Comparison of ENCODE assay signal across 1 cellular context in the genomic region with DNA sequence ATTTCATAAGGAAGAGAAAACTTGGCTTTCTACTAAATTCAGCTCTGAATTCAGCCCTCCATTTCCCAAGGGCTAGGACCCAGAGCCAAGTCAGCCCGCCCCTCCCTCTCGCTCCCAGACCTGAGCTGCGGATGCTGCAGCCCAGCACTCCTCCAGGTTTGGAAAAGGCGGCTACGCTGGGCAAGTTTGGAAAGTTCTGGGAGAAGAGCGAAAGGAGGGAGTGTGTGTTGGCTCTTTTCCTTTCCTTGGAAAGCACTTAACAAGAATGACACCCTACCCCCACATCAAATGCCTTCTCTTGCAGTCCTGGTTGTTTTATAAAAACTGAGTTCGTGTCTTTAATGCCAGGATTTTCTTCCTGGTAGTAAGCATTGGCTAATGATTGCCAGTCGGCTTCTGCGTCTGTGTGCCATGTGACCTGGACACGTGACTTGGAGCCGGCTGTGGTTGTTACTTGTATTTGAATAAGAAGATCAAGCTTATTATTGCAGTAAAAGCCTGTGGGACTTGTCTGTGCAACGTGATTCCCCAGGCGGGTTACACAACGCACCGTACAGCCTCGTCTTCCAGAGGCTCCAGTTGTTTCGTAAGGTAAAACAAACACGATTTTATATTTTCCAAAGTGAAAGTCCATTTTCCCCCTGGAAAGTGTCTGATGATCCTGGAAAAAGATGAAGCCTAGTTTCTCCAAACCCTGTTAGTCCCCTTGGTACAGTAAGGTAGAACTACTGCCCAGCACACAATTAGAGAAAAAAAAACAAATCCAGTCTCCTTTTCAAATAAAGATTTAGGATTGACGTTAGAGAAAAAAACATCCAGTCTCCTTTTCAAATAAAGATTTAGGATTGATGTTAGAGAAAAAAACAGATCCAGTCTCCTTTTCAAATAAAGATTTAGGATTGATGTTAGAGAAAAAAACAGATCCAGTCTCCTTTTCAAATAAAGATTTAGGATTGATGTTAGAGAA.
A peak's percentile ranks its signal among the peaks of the same experiment; 100 is the strongest.
TF ChIP-seq lines count a peak whose summit lies in the region.

No MANE protein-coding gene starts in this region.

TF ChIP-seq in HepG2, 621 proteins besides CTCF, POLR2A, EP300 and RAD21 (continued from another document and continues in another):
- TF ChIP-seq, protein P1, sequence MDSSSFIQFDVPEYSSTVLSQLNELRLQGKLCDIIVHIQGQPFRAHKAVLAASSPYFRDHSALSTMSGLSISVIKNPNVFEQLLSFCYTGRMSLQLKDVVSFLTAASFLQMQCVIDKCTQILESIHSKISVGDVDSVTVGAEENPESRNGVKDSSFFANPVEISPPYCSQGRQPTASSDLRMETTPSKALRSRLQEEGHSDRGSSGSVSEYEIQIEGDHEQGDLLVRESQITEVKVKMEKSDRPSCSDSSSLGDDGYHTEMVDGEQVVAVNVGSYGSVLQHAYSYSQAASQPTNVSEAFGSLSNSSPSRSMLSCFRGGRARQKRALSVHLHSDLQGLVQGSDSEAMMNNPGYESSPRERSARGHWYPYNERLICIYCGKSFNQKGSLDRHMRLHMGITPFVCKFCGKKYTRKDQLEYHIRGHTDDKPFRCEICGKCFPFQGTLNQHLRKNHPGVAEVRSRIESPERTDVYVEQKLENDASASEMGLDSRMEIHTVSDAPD (CRISPR knock-in tag; IDR thresholded peaks at IDR 0.05) = 0 out of 2 replicates have a peak, but pooled peaks have one; percentile 30
- TF ChIP-seq, protein P2, sequence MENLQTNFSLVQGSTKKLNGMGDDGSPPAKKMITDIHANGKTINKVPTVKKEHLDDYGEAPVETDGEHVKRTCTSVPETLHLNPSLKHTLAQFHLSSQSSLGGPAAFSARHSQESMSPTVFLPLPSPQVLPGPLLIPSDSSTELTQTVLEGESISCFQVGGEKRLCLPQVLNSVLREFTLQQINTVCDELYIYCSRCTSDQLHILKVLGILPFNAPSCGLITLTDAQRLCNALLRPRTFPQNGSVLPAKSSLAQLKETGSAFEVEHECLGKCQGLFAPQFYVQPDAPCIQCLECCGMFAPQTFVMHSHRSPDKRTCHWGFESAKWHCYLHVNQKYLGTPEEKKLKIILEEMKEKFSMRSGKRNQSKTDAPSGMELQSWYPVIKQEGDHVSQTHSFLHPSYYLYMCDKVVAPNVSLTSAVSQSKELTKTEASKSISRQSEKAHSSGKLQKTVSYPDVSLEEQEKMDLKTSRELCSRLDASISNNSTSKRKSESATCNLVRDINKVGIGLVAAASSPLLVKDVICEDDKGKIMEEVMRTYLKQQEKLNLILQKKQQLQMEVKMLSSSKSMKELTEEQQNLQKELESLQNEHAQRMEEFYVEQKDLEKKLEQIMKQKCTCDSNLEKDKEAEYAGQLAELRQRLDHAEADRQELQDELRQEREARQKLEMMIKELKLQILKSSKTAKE (CRISPR knock-in tag; IDR thresholded peaks at IDR 0.05; ENCODE audit: borderline replicate concordance) = no peak
- TF ChIP-seq, protein P3, sequence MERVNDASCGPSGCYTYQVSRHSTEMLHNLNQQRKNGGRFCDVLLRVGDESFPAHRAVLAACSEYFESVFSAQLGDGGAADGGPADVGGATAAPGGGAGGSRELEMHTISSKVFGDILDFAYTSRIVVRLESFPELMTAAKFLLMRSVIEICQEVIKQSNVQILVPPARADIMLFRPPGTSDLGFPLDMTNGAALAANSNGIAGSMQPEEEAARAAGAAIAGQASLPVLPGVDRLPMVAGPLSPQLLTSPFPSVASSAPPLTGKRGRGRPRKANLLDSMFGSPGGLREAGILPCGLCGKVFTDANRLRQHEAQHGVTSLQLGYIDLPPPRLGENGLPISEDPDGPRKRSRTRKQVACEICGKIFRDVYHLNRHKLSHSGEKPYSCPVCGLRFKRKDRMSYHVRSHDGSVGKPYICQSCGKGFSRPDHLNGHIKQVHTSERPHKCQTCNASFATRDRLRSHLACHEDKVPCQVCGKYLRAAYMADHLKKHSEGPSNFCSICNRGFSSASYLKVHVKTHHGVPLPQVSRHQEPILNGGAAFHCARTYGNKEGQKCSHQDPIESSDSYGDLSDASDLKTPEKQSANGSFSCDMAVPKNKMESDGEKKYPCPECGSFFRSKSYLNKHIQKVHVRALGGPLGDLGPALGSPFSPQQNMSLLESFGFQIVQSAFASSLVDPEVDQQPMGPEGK (CRISPR knock-in tag; IDR thresholded peaks at IDR 0.05) = no peak; the same call in none of the 2 replicates
- TF ChIP-seq KLF11 (CRISPR knock-in tag; IDR thresholded peaks at IDR 0.05) (no peak), SMARCE1 (IDR thresholded peaks at IDR 0.05; ENCODE audit: borderline replicate concordance) (no peak), ZNF20 (CRISPR knock-in tag; IDR thresholded peaks at IDR 0.05) (no peak), ZNF543 (CRISPR knock-in tag; IDR thresholded peaks at IDR 0.05) (peak; percentile 26; the same call in 1 of the 2 replicates), SAFB2 (CRISPR knock-in tag; IDR thresholded peaks at IDR 0.05; ENCODE audit: borderline replicate concordance, low read depth) (no peak), SIX1 (CRISPR knock-in tag; IDR thresholded peaks at IDR 0.05; ENCODE audit: borderline replicate concordance) (0 out of 2 replicates have a peak, but pooled peaks have one; percentile 44), ZFP90 (CRISPR knock-in tag; IDR thresholded peaks at IDR 0.05; ENCODE audit: borderline replicate concordance) (peak; percentile 39; the same call in 1 of the 2 replicates), FOSL2 (CRISPR knock-in tag; IDR thresholded peaks at IDR 0.05) (peak; percentile 70), HCFC1 (IDR thresholded peaks at IDR 0.05; ENCODE audit: low read depth, low read length) (no peak), ZNF235 (CRISPR knock-in tag; IDR thresholded peaks at IDR 0.05; ENCODE audit: borderline replicate concordance) (no peak), MAFG (CRISPR knock-in tag; IDR thresholded peaks at IDR 0.05) (no peak), FOXK2 (IDR thresholded peaks at IDR 0.05) (0 out of 2 replicates have a peak, but pooled peaks have one; percentile 11), ZBTB7A (CRISPR knock-in tag; IDR thresholded peaks at IDR 0.05) (no peak), JUND (CRISPR knock-in tag; IDR thresholded peaks at IDR 0.05) (no peak), TBX3 (IDR thresholded peaks at IDR 0.05; ENCODE audit: borderline replicate concordance) (no peak), SKI (IDR thresholded peaks at IDR 0.05; ENCODE audit: partially characterized antibody) (peak; percentile 67), ZNF496 (CRISPR knock-in tag; IDR thresholded peaks at IDR 0.05; ENCODE audit: insufficient replicate concordance) (no peak), NFATC3 (CRISPR knock-in tag; IDR thresholded peaks at IDR 0.05) (no peak), HNRNPK (IDR thresholded peaks at IDR 0.05; ENCODE audit: low read depth, low read length, poor library complexity, severe bottlenecking) (no peak), ARNTL (CRISPR knock-in tag; IDR thresholded peaks at IDR 0.05) (peak; percentile 100)
- TF ChIP-seq, protein P4, sequence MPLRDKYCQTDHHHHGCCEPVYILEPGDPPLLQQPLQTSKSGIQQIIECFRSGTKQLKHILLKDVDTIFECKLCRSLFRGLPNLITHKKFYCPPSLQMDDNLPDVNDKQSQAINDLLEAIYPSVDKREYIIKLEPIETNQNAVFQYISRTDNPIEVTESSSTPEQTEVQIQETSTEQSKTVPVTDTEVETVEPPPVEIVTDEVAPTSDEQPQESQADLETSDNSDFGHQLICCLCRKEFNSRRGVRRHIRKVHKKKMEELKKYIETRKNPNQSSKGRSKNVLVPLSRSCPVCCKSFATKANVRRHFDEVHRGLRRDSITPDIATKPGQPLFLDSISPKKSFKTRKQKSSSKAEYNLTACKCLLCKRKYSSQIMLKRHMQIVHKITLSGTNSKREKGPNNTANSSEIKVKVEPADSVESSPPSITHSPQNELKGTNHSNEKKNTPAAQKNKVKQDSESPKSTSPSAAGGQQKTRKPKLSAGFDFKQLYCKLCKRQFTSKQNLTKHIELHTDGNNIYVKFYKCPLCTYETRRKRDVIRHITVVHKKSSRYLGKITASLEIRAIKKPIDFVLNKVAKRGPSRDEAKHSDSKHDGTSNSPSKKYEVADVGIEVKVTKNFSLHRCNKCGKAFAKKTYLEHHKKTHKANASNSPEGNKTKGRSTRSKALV (CRISPR knock-in tag; IDR thresholded peaks at IDR 0.05) = 0 out of 2 replicates have a peak, but pooled peaks have one; percentile 45
- TF ChIP-seq, protein P5, sequence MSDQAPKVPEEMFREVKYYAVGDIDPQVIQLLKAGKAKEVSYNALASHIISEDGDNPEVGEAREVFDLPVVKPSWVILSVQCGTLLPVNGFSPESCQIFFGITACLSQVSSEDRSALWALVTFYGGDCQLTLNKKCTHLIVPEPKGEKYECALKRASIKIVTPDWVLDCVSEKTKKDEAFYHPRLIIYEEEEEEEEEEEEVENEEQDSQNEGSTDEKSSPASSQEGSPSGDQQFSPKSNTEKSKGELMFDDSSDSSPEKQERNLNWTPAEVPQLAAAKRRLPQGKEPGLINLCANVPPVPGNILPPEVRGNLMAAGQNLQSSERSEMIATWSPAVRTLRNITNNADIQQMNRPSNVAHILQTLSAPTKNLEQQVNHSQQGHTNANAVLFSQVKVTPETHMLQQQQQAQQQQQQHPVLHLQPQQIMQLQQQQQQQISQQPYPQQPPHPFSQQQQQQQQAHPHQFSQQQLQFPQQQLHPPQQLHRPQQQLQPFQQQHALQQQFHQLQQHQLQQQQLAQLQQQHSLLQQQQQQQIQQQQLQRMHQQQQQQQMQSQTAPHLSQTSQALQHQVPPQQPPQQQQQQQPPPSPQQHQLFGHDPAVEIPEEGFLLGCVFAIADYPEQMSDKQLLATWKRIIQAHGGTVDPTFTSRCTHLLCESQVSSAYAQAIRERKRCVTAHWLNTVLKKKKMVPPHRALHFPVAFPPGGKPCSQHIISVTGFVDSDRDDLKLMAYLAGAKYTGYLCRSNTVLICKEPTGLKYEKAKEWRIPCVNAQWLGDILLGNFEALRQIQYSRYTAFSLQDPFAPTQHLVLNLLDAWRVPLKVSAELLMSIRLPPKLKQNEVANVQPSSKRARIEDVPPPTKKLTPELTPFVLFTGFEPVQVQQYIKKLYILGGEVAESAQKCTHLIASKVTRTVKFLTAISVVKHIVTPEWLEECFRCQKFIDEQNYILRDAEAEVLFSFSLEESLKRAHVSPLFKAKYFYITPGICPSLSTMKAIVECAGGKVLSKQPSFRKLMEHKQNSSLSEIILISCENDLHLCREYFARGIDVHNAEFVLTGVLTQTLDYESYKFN (CRISPR knock-in tag; conservative IDR thresholded peaks at IDR 0.05) = peak; percentile 79
- TF ChIP-seq, protein P6, sequence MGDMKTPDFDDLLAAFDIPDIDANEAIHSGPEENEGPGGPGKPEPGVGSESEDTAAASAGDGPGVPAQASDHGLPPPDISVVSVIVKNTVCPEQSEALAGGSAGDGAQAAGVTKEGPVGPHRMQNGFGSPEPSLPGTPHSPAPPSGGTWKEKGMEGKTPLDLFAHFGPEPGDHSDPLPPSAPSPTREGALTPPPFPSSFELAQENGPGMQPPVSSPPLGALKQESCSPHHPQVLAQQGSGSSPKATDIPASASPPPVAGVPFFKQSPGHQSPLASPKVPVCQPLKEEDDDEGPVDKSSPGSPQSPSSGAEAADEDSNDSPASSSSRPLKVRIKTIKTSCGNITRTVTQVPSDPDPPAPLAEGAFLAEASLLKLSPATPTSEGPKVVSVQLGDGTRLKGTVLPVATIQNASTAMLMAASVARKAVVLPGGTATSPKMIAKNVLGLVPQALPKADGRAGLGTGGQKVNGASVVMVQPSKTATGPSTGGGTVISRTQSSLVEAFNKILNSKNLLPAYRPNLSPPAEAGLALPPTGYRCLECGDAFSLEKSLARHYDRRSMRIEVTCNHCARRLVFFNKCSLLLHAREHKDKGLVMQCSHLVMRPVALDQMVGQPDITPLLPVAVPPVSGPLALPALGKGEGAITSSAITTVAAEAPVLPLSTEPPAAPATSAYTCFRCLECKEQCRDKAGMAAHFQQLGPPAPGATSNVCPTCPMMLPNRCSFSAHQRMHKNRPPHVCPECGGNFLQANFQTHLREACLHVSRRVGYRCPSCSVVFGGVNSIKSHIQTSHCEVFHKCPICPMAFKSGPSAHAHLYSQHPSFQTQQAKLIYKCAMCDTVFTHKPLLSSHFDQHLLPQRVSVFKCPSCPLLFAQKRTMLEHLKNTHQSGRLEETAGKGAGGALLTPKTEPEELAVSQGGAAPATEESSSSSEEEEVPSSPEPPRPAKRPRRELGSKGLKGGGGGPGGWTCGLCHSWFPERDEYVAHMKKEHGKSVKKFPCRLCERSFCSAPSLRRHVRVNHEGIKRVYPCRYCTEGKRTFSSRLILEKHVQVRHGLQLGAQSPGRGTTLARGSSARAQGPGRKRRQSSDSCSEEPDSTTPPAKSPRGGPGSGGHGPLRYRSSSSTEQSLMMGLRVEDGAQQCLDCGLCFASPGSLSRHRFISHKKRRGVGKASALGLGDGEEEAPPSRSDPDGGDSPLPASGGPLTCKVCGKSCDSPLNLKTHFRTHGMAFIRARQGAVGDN (CRISPR knock-in tag; IDR thresholded peaks at IDR 0.05) = peak; percentile 65
- TF ChIP-seq, protein P7, sequence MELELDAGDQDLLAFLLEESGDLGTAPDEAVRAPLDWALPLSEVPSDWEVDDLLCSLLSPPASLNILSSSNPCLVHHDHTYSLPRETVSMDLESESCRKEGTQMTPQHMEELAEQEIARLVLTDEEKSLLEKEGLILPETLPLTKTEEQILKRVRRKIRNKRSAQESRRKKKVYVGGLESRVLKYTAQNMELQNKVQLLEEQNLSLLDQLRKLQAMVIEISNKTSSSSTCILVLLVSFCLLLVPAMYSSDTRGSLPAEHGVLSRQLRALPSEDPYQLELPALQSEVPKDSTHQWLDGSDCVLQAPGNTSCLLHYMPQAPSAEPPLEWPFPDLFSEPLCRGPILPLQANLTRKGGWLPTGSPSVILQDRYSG (CRISPR knock-in tag; IDR thresholded peaks at IDR 0.05) = 0 out of 2 replicates have a peak, but pooled peaks have one; percentile 34
